Comparison of ENCODE assay signal across 22 cellular contexts in genomic region chr2:44902178-44902577, GRCh38. TPM values are rescaled to one million over a fixed set of nuclear protein-coding genes. Genes with fewer than 3 reads are reported as not detected.
"Had no signal": no experiment of that assay in that cellular context is flagged by ENCODE, and none has a peak within 500 bp of the region (broad histone marks: within the 10 kb centered on the region; RNA-seq: fewer than 3 reads in every experiment).

No MANE protein-coding gene starts in this region.

- H3K9me3 ChIP-seq: esophagus muscularis mucosa, heart left ventricle, right atrium auricular region, stomach, tibial artery, upper lobe of right lung had no signal

- H3K36me3 ChIP-seq: esophagus muscularis mucosa, heart left ventricle, right atrium auricular region, stomach, tibial artery, upper lobe of right lung had no signal

- ATAC-seq: activated CD8-positive, alpha-beta T cell treated with anti-CD3 and anti-CD28 coated beads for 36 hours; foreskin keratinocyte; heart left ventricle; naive thymus-derived CD4-positive, alpha-beta T cell; stimulated activated naive B cell treated with anti-CD40 and anti-IgM and Interleukin-4, amounts not matched to agents 10 μg/mL and 1 μg/mL and 100 μg/mL, for 72 hours; upper lobe of right lung; WTC11 had no signal

- H3K4me1 ChIP-seq: foreskin keratinocyte, heart left ventricle, right atrium auricular region, stomach, tibial artery, upper lobe of right lung had no signal

- H3K4me3 ChIP-seq: esophagus muscularis mucosa, heart left ventricle, right atrium auricular region, stomach, tibial artery, upper lobe of right lung had no signal

- DNase-seq: activated CD4-positive, alpha-beta T cell treated with anti-CD3 and anti-CD28 coated beads, Interleukin-2, amount 50 U/mL, for 1 hour; activated CD8-positive, alpha-beta T cell treated with anti-CD3 and anti-CD28 coated beads for 36 hours; activated naive CD4-positive, alpha-beta T cell; activated T-cell treated with anti-CD3 and anti-CD28 coated beads, Interleukin-2, amount 50 U/mL, for 48 hours; anterior cingulate cortex; heart left ventricle; hypothalamus; immature natural killer cell; kidney; midbrain; naive thymus-derived CD4-positive, alpha-beta T cell; occipital lobe; stimulated activated CD4-positive, alpha-beta T cell treated with anti-CD3 and anti-CD28 coated beads, Interleukin-15, amount 100 ng/mL, for 24 hours; stimulated activated CD4-positive, alpha-beta T cell treated with anti-CD3 and anti-CD28 coated beads, Interleukin-2, amount 100 ng/mL, for 24 hours; stimulated activated naive B cell treated with anti-CD40 and anti-IgM and Interleukin-4, amounts not matched to agents 10 μg/mL and 1 μg/mL and 100 μg/mL, for 72 hours; stomach; tibial artery; upper lobe of right lung had no signal

RNA-seq across cellular contexts. Expression of gene SIX3, which starts 39.3 kb away (rescaled TPM):
- polyA plus RNA-seq: foreskin keratinocyte; heart left ventricle; immature natural killer cell; naive thymus-derived CD4-positive, alpha-beta T cell; stomach had no signal
